ENCODE assay signal across 21 cellular contexts in the genomic region with DNA sequence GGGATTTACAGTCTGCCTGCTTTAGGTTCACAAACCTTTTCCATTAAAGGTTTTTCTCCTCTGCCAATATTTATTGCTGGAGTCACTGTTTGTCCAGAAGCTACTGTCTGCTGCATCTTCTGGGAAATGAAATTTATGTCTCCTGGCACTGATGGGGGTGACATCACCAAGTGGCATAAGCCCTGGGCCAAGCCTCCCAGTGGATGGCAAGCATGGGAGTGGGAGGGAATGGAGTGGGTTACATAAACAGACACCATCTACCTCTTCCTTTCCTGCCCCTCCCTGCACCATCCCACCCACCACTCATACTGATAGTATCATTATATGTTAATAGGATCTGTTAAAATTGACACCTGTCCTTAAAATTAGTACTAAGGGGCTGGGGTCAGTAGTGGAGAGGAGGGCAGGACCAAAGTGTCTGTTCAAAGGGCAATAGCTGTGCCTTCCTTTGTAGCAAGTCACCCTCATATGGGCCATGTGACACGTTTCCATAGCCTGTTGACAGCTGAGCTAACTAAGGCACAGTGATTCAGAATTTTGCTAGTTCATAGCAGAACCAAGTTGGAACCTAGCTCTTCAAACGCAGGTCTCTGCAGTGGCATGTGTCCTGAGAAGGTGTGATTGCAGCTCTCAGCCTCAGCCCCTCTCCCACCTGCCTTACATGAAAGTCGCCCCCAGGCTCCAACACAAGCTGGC.
"Had no signal": no experiment of that assay in that cellular context is flagged by ENCODE, and none has a peak within 500 bp of the region (broad histone marks: within the 10 kb centered on the region; RNA-seq: fewer than 3 reads in every experiment).

No MANE protein-coding gene starts in this region.

- H3K27ac ChIP-seq: ascending aorta, breast epithelium, epithelial cell of prostate, gastroesophageal sphincter, hepatocyte, neutrophil, parathyroid adenoma, tibial nerve had no signal

- H2AFZ ChIP-seq: hepatocyte, parathyroid adenoma had no signal

- H3K4me1 ChIP-seq: ascending aorta, breast epithelium, gastroesophageal sphincter, parathyroid adenoma, tibial nerve had no signal

- H3K27me3 ChIP-seq: ascending aorta, breast epithelium, hepatocyte, tibial nerve had no signal

- H3K36me3 ChIP-seq: ascending aorta, breast epithelium, gastroesophageal sphincter, neutrophil, tibial nerve had no signal

- H3K9ac ChIP-seq: parathyroid adenoma had no signal

- H3K4me3 ChIP-seq: ascending aorta, breast epithelium, gastroesophageal sphincter, hepatocyte, mucosa of descending colon, tibial nerve had no signal

- H3K79me2 ChIP-seq: hepatocyte, parathyroid adenoma had no signal

- H3K4me2 ChIP-seq: hepatocyte had no signal

- H3K9me3 ChIP-seq: ascending aorta, breast epithelium, gastroesophageal sphincter, mucosa of descending colon, neutrophil, tibial nerve had no signal

- ATAC-seq: activated T-helper 17 cell treated with anti-CD3 and anti-CD28 coated beads, Interleukin-2, amount 50 U/mL, for 72 hours; gastroesophageal sphincter; left lobe of liver; mucosa of descending colon; natural killer cell had no signal

- DNase-seq: activated CD4-positive, alpha-beta T cell treated with anti-CD3 and anti-CD28 coated beads, Interleukin-2, amount 50 U/mL, for 48 hours; activated CD4-positive, CD25-positive, alpha-beta regulatory T cell treated with anti-CD3 and anti-CD28 coated beads, Interleukin-2, amount 50 U/mL, for 72 hours; activated naive CD4-positive, alpha-beta T cell treated with Interleukin-2 at 50 U/mL for 16 hours; islet precursor cell; mucosa of descending colon; natural killer cell; retina; small intestine; stimulated activated CD4-positive, alpha-beta T cell treated with anti-CD3 and anti-CD28 coated beads, Interleukin-4, amount 100 ng/mL, for 24 hours; stimulated activated naive CD4-positive, alpha-beta T cell treated with Interleukin-2 at 50 U/mL for 16 hours; T-helper 1 cell had no signal
